Comparison of ENCODE assay signal across 1 cellular context in genomic region chr10:34480345-34480744, GRCh38.
TF ChIP-seq lines count a peak whose summit lies in the region.

No MANE protein-coding gene starts in this region.

TF ChIP-seq in HepG2, 621 proteins besides CTCF, POLR2A, EP300 and RAD21 (continued from another document):
- TF ChIP-seq, protein P1, sequence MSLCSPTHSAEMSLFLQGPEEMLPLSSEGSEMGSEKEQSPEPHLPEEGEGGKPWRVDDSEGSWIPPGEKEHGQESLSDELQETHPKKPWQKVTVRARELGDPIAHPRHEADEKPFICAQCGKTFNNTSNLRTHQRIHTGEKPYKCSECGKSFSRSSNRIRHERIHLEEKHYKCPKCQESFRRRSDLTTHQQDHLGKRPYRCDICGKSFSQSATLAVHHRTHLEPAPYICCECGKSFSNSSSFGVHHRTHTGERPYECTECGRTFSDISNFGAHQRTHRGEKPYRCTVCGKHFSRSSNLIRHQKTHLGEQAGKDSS (CRISPR knock-in tag; IDR thresholded peaks at IDR 0.05; ENCODE audit: borderline replicate concordance, low read depth): no peak
- TF ChIP-seq PHF5A (CRISPR knock-in tag; IDR thresholded peaks at IDR 0.05; ENCODE audit: low read depth, unreplicated experiment) (no peak), YY1 (IDR thresholded peaks at IDR 0.05; ENCODE audit: insufficient read depth, insufficient replicate concordance, low read depth, low read length) (no peak), MEF2D (CRISPR knock-in tag; IDR thresholded peaks at IDR 0.05) (no peak), RCOR2 (CRISPR knock-in tag; IDR thresholded peaks at IDR 0.05) (no peak), ATM (IDR thresholded peaks at IDR 0.05; ENCODE audit: borderline replicate concordance) (no peak), BRCA1 (CRISPR knock-in tag; IDR thresholded peaks at IDR 0.05) (no peak), ZNF605 (CRISPR knock-in tag; IDR thresholded peaks at IDR 0.05) (no peak), ZFP37 (CRISPR knock-in tag; IDR thresholded peaks at IDR 0.05; ENCODE audit: borderline replicate concordance) (no peak), ZNF30 (CRISPR knock-in tag; IDR thresholded peaks at IDR 0.05) (no peak), ZNF530 (CRISPR knock-in tag; IDR thresholded peaks at IDR 0.05; ENCODE audit: low read depth) (no peak), NFYB (CRISPR knock-in tag; IDR thresholded peaks at IDR 0.05) (no peak)
- TF ChIP-seq, protein P2, sequence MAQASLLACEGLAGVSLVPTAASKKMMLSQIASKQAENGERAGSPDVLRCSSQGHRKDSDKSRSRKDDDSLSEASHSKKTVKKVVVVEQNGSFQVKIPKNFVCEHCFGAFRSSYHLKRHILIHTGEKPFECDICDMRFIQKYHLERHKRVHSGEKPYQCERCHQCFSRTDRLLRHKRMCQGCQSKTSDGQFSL (CRISPR knock-in tag; IDR thresholded peaks at IDR 0.05): no peak
